In genomic region chr12:47878293-47878917, GRCh38 we compare ENCODE assay signal across 23 cellular contexts. TPM values are rescaled to one million over a fixed set of nuclear protein-coding genes. Genes with fewer than 3 reads are reported as not detected.
DNase-seq lines count a peak whose midpoint lies in the region; ATAC-seq and TF ChIP-seq lines count a peak whose summit lies in the region.
"Had no signal": no experiment of that assay in that cellular context is flagged by ENCODE, and none has a peak within 500 bp of the region (broad histone marks: within the 10 kb centered on the region; RNA-seq: fewer than 3 reads in every experiment).

No MANE protein-coding gene starts in this region.

- no peak overlapping the region for H3K27ac ChIP-seq in spleen
- H3K27ac ChIP-seq: BLaER1 had no signal

- no peaks in the 10 kb centered on the region for H3K9me3 Mint-ChIP-seq in activated T-cell treated with anti-CD3 and anti-CD28 coated beads, Interleukin-2, amount 50 U/mL, for 72 hours
- H3K9me3 Mint-ChIP-seq in activated naive CD8-positive, alpha-beta T cell treated with anti-CD3 and anti-CD28 coated beads, Interleukin-2, amount 50 U/mL, for 24 hours = no peaks in the 10 kb centered on the region
- H3K9me3 Mint-ChIP-seq: CD4-positive, alpha-beta memory T cell; GM23338 had no signal

- H3K9me3 ChIP-seq in T-helper 17 cell (ENCODE audit: control insufficient read depth, low read length, poor library complexity, severe bottlenecking) (no peaks in the 10 kb centered on the region), spleen (no peaks in the 10 kb centered on the region)
- H3K9me3 ChIP-seq: BLaER1 had no signal

- peaks cover 0 to 40% (median 2%) of the 10 kb centered on the region in 6 donors for H3K36me3 ChIP-seq in spleen
- H3K36me3 ChIP-seq: BLaER1 had no signal

- H3K27me3 ChIP-seq in spleen (replicated peaks in 1 of 7) = peaks cover 0 to 13% (median 0%) of the 10 kb centered on the region in 7 donors
- H3K27me3 ChIP-seq: BLaER1 had no signal

- WGBS in spleen, 5 donors = 85 to 96% (median 92%) methylated on average over 7 of the region's 7 CpGs

- H3K4me1 Mint-ChIP-seq in activated T-cell treated with anti-CD3 and anti-CD28 coated beads, Interleukin-2, amount 50 U/mL, for 72 hours (ENCODE audit: low read depth) = peaks cover 85% of the 10 kb centered on the region
- peaks cover 17% of the 10 kb centered on the region for H3K4me1 Mint-ChIP-seq in T-helper 17 cell
- peaks cover 59% of the 10 kb centered on the region for H3K4me1 Mint-ChIP-seq in activated naive CD8-positive, alpha-beta T cell treated with anti-CD3 and anti-CD28 coated beads, Interleukin-2, amount 50 U/mL, for 24 hours

- peaks cover 8 to 23% (median 19%) of the 10 kb centered on the region in 6 donors for H3K4me1 ChIP-seq in spleen

- no peak for ATAC-seq in activated T-cell treated with anti-CD3 and anti-CD28 coated beads, Interleukin-2, amount 50 U/mL, for 72 hours (replicated peaks in 1 of 2)
- ATAC-seq in T-helper 17 cell = no peak
- ATAC-seq in activated naive CD8-positive, alpha-beta T cell treated with anti-CD3 and anti-CD28 coated beads, Interleukin-2, amount 50 U/mL, for 24 hours = no peak
- ATAC-seq: GM12878, GM23338, PC-3 had no signal

- no peak overlapping the region for H3K4me3 ChIP-seq in spleen
- H3K4me3 ChIP-seq: BLaER1, GM12878, GM23338 had no signal

- intact Hi-C loops in spleen (cut with DNase I; ENCODE audit: low total_unique reads) = no loop called here

- peak overlapping the region; percentile 51 for H3K27ac Mint-ChIP-seq in activated T-cell treated with anti-CD3 and anti-CD28 coated beads, Interleukin-2, amount 50 U/mL, for 72 hours
- H3K27ac Mint-ChIP-seq in T-helper 17 cell = peak overlapping the region; percentile 73
- peak overlapping the region; percentile 17 for H3K27ac Mint-ChIP-seq in activated naive CD8-positive, alpha-beta T cell treated with anti-CD3 and anti-CD28 coated beads, Interleukin-2, amount 50 U/mL, for 24 hours
- H3K27ac Mint-ChIP-seq: CD4-positive, alpha-beta memory T cell; GM23338 had no signal

- H3K27me3 Mint-ChIP-seq in activated T-cell treated with anti-CD3 and anti-CD28 coated beads, Interleukin-2, amount 50 U/mL, for 72 hours (ENCODE audit: low read depth) = no peaks in the 10 kb centered on the region
- no peaks in the 10 kb centered on the region for H3K27me3 Mint-ChIP-seq in T-helper 17 cell
- H3K27me3 Mint-ChIP-seq in activated naive CD8-positive, alpha-beta T cell treated with anti-CD3 and anti-CD28 coated beads, Interleukin-2, amount 50 U/mL, for 24 hours = no peaks in the 10 kb centered on the region
- H3K27me3 Mint-ChIP-seq: CD4-positive, alpha-beta memory T cell had no signal

- H3K4me3 Mint-ChIP-seq in activated T-cell treated with anti-CD3 and anti-CD28 coated beads, Interleukin-2, amount 50 U/mL, for 72 hours = peak overlapping the region in 1 of 2 donors; percentile 15
- H3K4me3 Mint-ChIP-seq in T-helper 17 cell = no peak overlapping the region
- H3K4me3 Mint-ChIP-seq in activated naive CD8-positive, alpha-beta T cell treated with anti-CD3 and anti-CD28 coated beads, Interleukin-2, amount 50 U/mL, for 24 hours = peak overlapping the region; percentile 1
- H3K4me3 Mint-ChIP-seq: GM23338 had no signal

- no peak for DNase-seq in activated T-cell treated with anti-CD3 and anti-CD28 coated beads, Interleukin-2, amount 50 U/mL, for 72 hours
- no peak for DNase-seq in activated T-cell treated with anti-CD3 and anti-CD28 coated beads, Interleukin-2, amount 50 U/mL, for 48 hours
- no peak for DNase-seq in T-helper 17 cell
- DNase-seq in activated naive CD8-positive, alpha-beta T cell treated with anti-CD3 and anti-CD28 coated beads, Interleukin-2, amount 50 U/mL, for 24 hours = no peak
- DNase-seq in spleen = peak; percentile 24
- DNase-seq in COR-L47 (lab: John Stamatoyannopoulos, UW) = no peak
- DNase-seq in SKM-1 treated with dmso at 0.1 percent for 144 hours (lab: John Stamatoyannopoulos, UW; ENCODE audit: unreplicated experiment) = no peak
- DNase-seq: CD4-positive, alpha-beta memory T cell; DMS53; EL; HCEC 1CT; Kasumi-1; MM.1S; NCI-H1092 treated with DMSO at 0.1 percent for 48 hours; NCI-H146; NCI-H2029 treated with DMSO at 0.1 percent for 48 hours; NCI-H2171; NCI-H526; PC-3; RPMI8226 had no signal

- no peak for TF ChIP-seq POLR2A in spleen (IDR thresholded peaks at IDR 0.05)

- no peak for TF ChIP-seq CTCF in spleen (IDR thresholded peaks at IDR 0.05 in 8 of 11, conservative IDR thresholded peaks at IDR 0.05 in 3 of 11)

- peaks cover 56 to 76% of the 10 kb centered on the region in 2 donors for H3K36me3 Mint-ChIP-seq in activated T-cell treated with anti-CD3 and anti-CD28 coated beads, Interleukin-2, amount 50 U/mL, for 72 hours (ENCODE audit: insufficient read depth in 2 of 2)
- H3K36me3 Mint-ChIP-seq in T-helper 17 cell (ENCODE audit: low read depth) = peaks cover 3% of the 10 kb centered on the region
- H3K36me3 Mint-ChIP-seq in activated naive CD8-positive, alpha-beta T cell treated with anti-CD3 and anti-CD28 coated beads, Interleukin-2, amount 50 U/mL, for 24 hours (ENCODE audit: low read depth) = peaks cover 86% of the 10 kb centered on the region
- H3K36me3 Mint-ChIP-seq: CD4-positive, alpha-beta memory T cell had no signal

RNA-seq across cellular contexts. Expression of gene VDR, which starts 26.4 kb away (rescaled TPM):
- 100 to 1,000 TPM; 217 to 224 TPM for total RNA-seq in activated T-cell treated with anti-CD3 and anti-CD28 coated beads, Interleukin-2, amount 50 U/mL, for 72 hours
- total RNA-seq in T-helper 17 cell (1 to 10 TPM; 1.8 to 4.5 TPM), spleen (10 to 100 TPM in 1 of 7 donors, 1 to 10 TPM in 6; 5.5 to 10.5 (median 6.4) TPM)
- polyA plus RNA-seq in spleen = under 1 TPM; 0.70 to 0.89 (median 0.83) TPM

RNA-seq across cellular contexts. Expression of gene HDAC7, which starts 58.7 kb away (rescaled TPM):
- 100 to 1,000 TPM; 288 to 350 TPM for total RNA-seq in activated T-cell treated with anti-CD3 and anti-CD28 coated beads, Interleukin-2, amount 50 U/mL, for 72 hours
- total RNA-seq in T-helper 17 cell (100 to 1,000 TPM; 129 to 151 TPM), spleen (100 to 1,000 TPM in 5 of 7 donors, 10 to 100 TPM in 2; 74.9 to 158 (median 132) TPM)
- polyA plus RNA-seq in spleen = 10 to 100 TPM; 39.6 to 76.7 (median 52.2) TPM

Comparison
In these comparisons a context has a peak if more than half of its experiments do, and no peak if none do; other contexts are left out.
1. H3K27ac Mint-ChIP-seq: peak in every context shown above with its lines; median percentile 73 in T-helper 17 cell; 51 in activated T-cell treated with anti-CD3 and anti-CD28 coated beads, Interleukin-2, amount 50 U/mL, for 72 hours; 17 in activated naive CD8-positive, alpha-beta T cell treated with anti-CD3 and anti-CD28 coated beads, Interleukin-2, amount 50 U/mL, for 24 hours.
2. RNA of gene VDR, which starts 26.4 kb away (total RNA-seq): 217 to 224 TPM in activated T-cell treated with anti-CD3 and anti-CD28 coated beads, Interleukin-2, amount 50 U/mL, for 72 hours; 5.5 to 10.5 TPM in spleen and 1.8 to 4.5 TPM in T-helper 17 cell; every median in the first group is over 10 times any median in the second.